14 cellular contexts compared by ENCODE assay signal in the genomic region with DNA sequence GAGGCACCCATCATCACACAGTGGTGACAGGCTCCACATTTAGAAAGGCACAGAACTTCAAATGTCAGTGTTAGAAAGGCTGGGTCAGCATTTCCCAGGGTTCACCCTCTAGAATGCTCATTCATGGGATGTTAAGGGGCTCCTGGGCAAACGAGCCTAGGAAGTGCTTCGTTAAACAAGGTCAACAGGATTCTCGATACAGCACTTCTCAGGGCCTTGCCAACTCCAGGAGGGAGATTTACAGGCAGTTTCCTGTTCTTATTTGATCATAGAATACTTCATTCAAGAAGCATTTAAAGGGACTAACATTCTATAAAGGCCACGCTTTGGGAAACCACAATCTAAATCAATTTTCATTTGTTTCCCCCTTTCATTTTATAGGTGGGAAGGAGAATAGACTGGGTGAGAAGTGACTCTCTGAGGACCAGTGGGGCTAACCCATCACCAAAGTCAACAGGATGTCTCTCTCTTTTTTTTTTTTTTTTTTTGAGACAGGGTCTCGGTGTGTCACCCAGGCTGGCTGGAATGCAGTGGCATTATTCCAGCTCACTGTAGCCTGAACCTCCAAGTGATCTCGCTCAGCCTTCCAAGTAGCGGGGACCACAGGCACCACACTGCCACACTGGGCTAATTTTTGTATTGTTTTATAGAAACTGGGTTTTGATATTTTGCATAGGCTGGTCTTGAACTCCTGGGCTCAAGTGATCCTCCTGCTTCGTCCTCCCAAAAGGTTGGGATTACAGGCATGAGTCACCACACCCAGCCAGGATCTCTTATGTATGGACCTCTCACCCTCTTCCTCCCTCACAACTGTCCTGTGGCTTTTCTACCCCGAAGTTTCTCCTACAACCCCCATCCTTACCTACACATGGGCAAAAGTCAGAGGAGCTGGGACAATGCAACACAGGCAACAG. TPM values are rescaled to one million over a fixed set of nuclear protein-coding genes. Genes with fewer than 3 reads are reported as not detected.
DNase-seq lines count a peak whose midpoint lies in the region; ATAC-seq, FAIRE-seq and TF ChIP-seq lines count a peak whose summit lies in the region.
"Had no signal": no experiment of that assay in that cellular context is flagged by ENCODE, and none has a peak within 500 bp of the region (broad histone marks: within the 10 kb centered on the region; RNA-seq: fewer than 3 reads in every experiment).

No MANE protein-coding gene starts in this region.

- no peak for TF ChIP-seq CTCF in HFFc6 (IDR thresholded peaks at IDR 0.05)
- no peak for TF ChIP-seq CTCF in WI38 (IDR thresholded peaks at IDR 0.05; ENCODE audit: low read depth, low read length)
- no peak for TF ChIP-seq CTCF in kidney (IDR thresholded peaks at IDR 0.05; ENCODE audit: borderline replicate concordance, extremely low read depth, insufficient read depth)
- TF ChIP-seq CTCF in RWPE1 (conservative IDR thresholded peaks at IDR 0.05; ENCODE audit: low read depth), result no peak
- TF ChIP-seq CTCF in testis (IDR thresholded peaks at IDR 0.05), result no peak

- no peak overlapping the region for H3K27ac ChIP-seq in kidney (ENCODE audit: low read depth in 2 of 2, low read length in 2 of 2)
- H3K27ac ChIP-seq in RWPE1, result no peak overlapping the region
- H3K27ac ChIP-seq in testis, result no peak overlapping the region

- intact Hi-C loops in kidney (cut with DNase I), result no loop called here
- intact Hi-C loops in left colon (cut with DNase I, micrococcal nuclease), result no loop called here
- intact Hi-C loops in testis (cut with DNase I; ENCODE audit: low total_unique reads), result no loop called here

- no peak for TF ChIP-seq POLR2A in testis (IDR thresholded peaks at IDR 0.05)

- H3K9ac ChIP-seq in kidney (ENCODE audit: low read length in 2 of 2), result no peak overlapping the region

- H3K9me3 ChIP-seq in kidney (ENCODE audit: control insufficient read depth in 1 of 2, low read length in 2 of 2), result no peaks in the 10 kb centered on the region
- H3K9me3 ChIP-seq in testis, result no peaks in the 10 kb centered on the region

- CTCF ChIA-PET in RWPE1 (lab: Yijun Ruan, JAX), result no interaction called here

- H3K27me3 Mint-ChIP-seq in HFFc6 (ENCODE audit: insufficient read depth), result peaks cover 2% of the 10 kb centered on the region
- peaks cover 31 to 42% of the 10 kb centered on the region in 2 donors for H3K27me3 Mint-ChIP-seq in stimulated activated naive B cell treated with anti-CD40 and anti-IgM and Interleukin-4, amounts not matched to agents 10 μg/mL and 1 μg/mL and 100 μg/mL, for 72 hours

- peak overlapping the region; percentile 68 for H3K4me3 Mint-ChIP-seq in HFFc6
- H3K4me3 Mint-ChIP-seq in stimulated activated naive B cell treated with anti-CD40 and anti-IgM and Interleukin-4, amounts not matched to agents 10 μg/mL and 1 μg/mL and 100 μg/mL, for 72 hours, result no peak overlapping the region
- H3K4me3 Mint-ChIP-seq: activated B cell treated with CpG ODN at 0.5 μM for 24 hours; CD4-positive, alpha-beta T cell had no signal

- H3K4me3 ChIP-seq in WI38 (ENCODE audit: low read depth, low read length) (0 out of 2 replicates have a peak overlapping the region, but pooled peaks have one; percentile 8), kidney (ENCODE audit: low read length in 2 of 2) (no peak overlapping the region), testis (no peak overlapping the region)

- H3K9me3 Mint-ChIP-seq in HFFc6, result no peaks in the 10 kb centered on the region
- H3K9me3 Mint-ChIP-seq in stimulated activated naive B cell treated with anti-CD40 and anti-IgM and Interleukin-4, amounts not matched to agents 10 μg/mL and 1 μg/mL and 100 μg/mL, for 72 hours, result no peaks in the 10 kb centered on the region
- H3K9me3 Mint-ChIP-seq: activated B cell treated with CpG ODN at 0.5 μM for 24 hours; CD4-positive, alpha-beta T cell had no signal

- POLR2A ChIA-PET in RWPE1 (lab: Yijun Ruan, JAX; ENCODE audit: low non-redundant PET), result no interaction called here

- peaks cover 20% of the 10 kb centered on the region for H3K4me1 Mint-ChIP-seq in HFFc6 (ENCODE audit: low read depth)
- peaks cover 9 to 10% of the 10 kb centered on the region in 2 donors for H3K4me1 Mint-ChIP-seq in stimulated activated naive B cell treated with anti-CD40 and anti-IgM and Interleukin-4, amounts not matched to agents 10 μg/mL and 1 μg/mL and 100 μg/mL, for 72 hours

- no peak for ATAC-seq in stimulated activated naive B cell treated with anti-CD40 and anti-IgM and Interleukin-4, amounts not matched to agents 10 μg/mL and 1 μg/mL and 100 μg/mL, for 72 hours (replicated peaks)
- ATAC-seq in left colon, result no peak

- H3K36me3 ChIP-seq in kidney (ENCODE audit: control insufficient read depth in 1 of 2, insufficient read depth in 2 of 2, low read length in 2 of 2) (no peaks in the 10 kb centered on the region), testis (ENCODE audit: low read depth, missing control alignments) (no peaks in the 10 kb centered on the region)

- DNase-seq in HFFc6, result no peak
- DNase-seq in kidney, result peak; percentile 24
- no peak for DNase-seq in stimulated activated naive B cell treated with anti-CD40 and anti-IgM and Interleukin-4, amounts not matched to agents 10 μg/mL and 1 μg/mL and 100 μg/mL, for 72 hours
- no peak for DNase-seq in left colon
- DNase-seq in RWPE1 (ENCODE audit: low spot score), result no peak
- no peak for DNase-seq in testis
- DNase-seq: activated B cell treated with CpG ODN at 0.5 μM for 24 hours; activated naive CD4-positive, alpha-beta T cell treated with anti-CD3 and anti-CD28 coated beads, Interleukin-2, amount 50 U/mL, for 16 hours; CD4-positive, alpha-beta T cell; islet precursor cell; NCI-H510A treated with DMSO at 0.1 percent for 48 hours had no signal

- H3K4me1 ChIP-seq in kidney (ENCODE audit: control insufficient read depth in 1 of 2, insufficient read depth in 1 of 2, low read depth in 1 of 2, low read length in 2 of 2), result no peaks in the 10 kb centered on the region
- no peaks in the 10 kb centered on the region for H3K4me1 ChIP-seq in testis

- H3K36me3 Mint-ChIP-seq in HFFc6 (ENCODE audit: low read depth), result no peaks in the 10 kb centered on the region
- no peaks in the 10 kb centered on the region for H3K36me3 Mint-ChIP-seq in stimulated activated naive B cell treated with anti-CD40 and anti-IgM and Interleukin-4, amounts not matched to agents 10 μg/mL and 1 μg/mL and 100 μg/mL, for 72 hours

- peak overlapping the region; percentile 87 for H3K27ac Mint-ChIP-seq in HFFc6
- peak overlapping the region; percentile 37 for H3K27ac Mint-ChIP-seq in stimulated activated naive B cell treated with anti-CD40 and anti-IgM and Interleukin-4, amounts not matched to agents 10 μg/mL and 1 μg/mL and 100 μg/mL, for 72 hours
- H3K27ac Mint-ChIP-seq: activated B cell treated with CpG ODN at 0.5 μM for 24 hours; CD4-positive, alpha-beta T cell had no signal

- H3K27me3 ChIP-seq in testis, result no peaks in the 10 kb centered on the region

- no peak for FAIRE-seq in kidney (lab: Jason Lieb, UNC)
- FAIRE-seq: endometrium had no signal

- 69 to 74% methylated on average over 9 of the region's 9 CpGs for WGBS in testis, 2 donors

RNA-seq across cellular contexts. Expression of a gene that starts 14.1 kb away (rescaled TPM):
- under 1 TPM; 0.07 to 0.72 (median 0.55) TPM for total RNA-seq in HFFc6 (2021; fragmentation: NEBNext Ultra II Directional; extraction: Animal tissue kit (Norgen Biotek cat#: 25700))
- total RNA-seq in kidney (4.3 TPM), left colon (1 to 10 TPM in 1 of 2 donors, under 1 TPM in 1; 0.43 to 1.7 TPM), testis (1 to 10 TPM; 2.7 to 4.3 TPM)
- polyA plus RNA-seq in kidney (ENCODE audit: insufficient read depth, low read depth, low replicate concordance) (0.17 TPM), testis (ENCODE audit: insufficient read depth, low read depth, low replicate concordance) (3.3 TPM)
- total RNA-seq: activated B cell treated with CpG ODN at 0.5 μM for 24 hours; CD4-positive, alpha-beta T cell had no signal

RNA-seq across cellular contexts. Expression of a gene that starts 30.8 kb away (rescaled TPM):
- total RNA-seq in HFFc6 (2021; fragmentation: NEBNext Ultra II Directional; extraction: Animal tissue kit (Norgen Biotek cat#: 25700)), result not detected
- 0.22 TPM for total RNA-seq in kidney
- polyA plus RNA-seq in kidney (ENCODE audit: insufficient read depth, low read depth, low replicate concordance), result 0.49 TPM
- total RNA-seq in left colon, result under 1 TPM in 1 of 2 donors, not detected in 1; 0.25 TPM
- total RNA-seq in testis, result 1 to 10 TPM; 6.5 TPM
- polyA plus RNA-seq in testis (ENCODE audit: insufficient read depth, low read depth, low replicate concordance), result 5.8 TPM
- total RNA-seq: activated B cell treated with CpG ODN at 0.5 μM for 24 hours; cardiac septum; CD4-positive, alpha-beta T cell had no signal
